In genomic region chr19:5074830-5075394, GRCh38 we compare ENCODE assay signal across 2 cellular contexts.
TF ChIP-seq lines count a peak whose summit lies in the region.

No MANE protein-coding gene starts in this region.

TF ChIP-seq in HepG2, 621 proteins besides CTCF, POLR2A, EP300 and RAD21:
- 0 out of 2 replicates have a peak, but pooled peaks have one; percentile 11 for TF ChIP-seq FOXO4 (CRISPR knock-in tag; conservative IDR thresholded peaks at IDR 0.05)
- no peak for TF ChIP-seq ZNF761 (CRISPR knock-in tag; conservative IDR thresholded peaks at IDR 0.05)
- TF ChIP-seq SOX6 (IDR thresholded peaks at IDR 0.05): no peak
- no peak for TF ChIP-seq SOX6 (CRISPR knock-in tag; IDR thresholded peaks at IDR 0.05)
- TF ChIP-seq ZNF337 (CRISPR knock-in tag; IDR thresholded peaks at IDR 0.05; ENCODE audit: borderline replicate concordance, low read depth): no peak
- no peak for TF ChIP-seq PHF5A (CRISPR knock-in tag; IDR thresholded peaks at IDR 0.05; ENCODE audit: low read depth, unreplicated experiment)
- TF ChIP-seq PTBP1 (IDR thresholded peaks at IDR 0.05; ENCODE audit: low read depth, low read length, poor library complexity, severe bottlenecking): no peak
TF ChIP-seq in HepG2: peak in this region for 1.

TF ChIP-seq in GM12891, 5 proteins besides CTCF, POLR2A, EP300 and RAD21:
- TF ChIP-seq TAF1 (IDR thresholded peaks at IDR 0.05; ENCODE audit: low read depth, low read length): no peak
